15 cellular contexts compared by ENCODE assay signal in the genomic region with DNA sequence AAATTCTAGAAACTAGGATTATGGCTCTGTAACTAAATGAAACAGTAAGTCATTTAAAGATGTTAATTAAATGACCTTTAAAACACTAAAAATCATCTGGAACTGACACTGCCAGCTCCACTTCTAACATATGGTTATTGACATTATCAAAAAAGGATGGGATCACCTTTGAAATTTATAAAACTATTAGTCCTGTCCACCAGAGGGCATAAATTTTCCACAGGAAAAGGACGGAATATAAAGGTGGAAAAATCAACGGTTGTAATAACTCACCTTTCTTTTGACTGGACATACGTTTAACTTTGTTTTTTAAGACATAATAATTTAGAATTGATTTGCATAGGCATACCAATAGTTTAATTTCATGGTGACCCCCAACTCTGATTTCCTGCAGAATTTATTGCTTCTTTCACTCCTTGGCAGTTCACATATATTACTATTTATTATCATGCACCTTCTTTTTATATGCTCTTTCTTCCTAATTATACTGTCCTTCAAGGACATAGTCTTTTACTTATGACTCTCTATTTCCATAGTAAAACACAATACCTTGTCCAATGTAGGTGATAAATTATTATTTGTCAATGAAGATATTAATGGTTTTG.
A peak's percentile ranks its signal among the peaks of the same experiment; 100 is the strongest.
DNase-seq lines count a peak whose midpoint lies in the region; ATAC-seq and TF ChIP-seq lines count a peak whose summit lies in the region.
"Had no signal": no experiment of that assay in that cellular context is flagged by ENCODE, and none has a peak within 500 bp of the region (broad histone marks: within the 10 kb centered on the region; RNA-seq: fewer than 3 reads in every experiment).

No MANE protein-coding gene starts in this region.

- no peaks in the 10 kb centered on the region for H3K27me3 Mint-ChIP-seq in endodermal cell (ENCODE audit: insufficient read depth)
- H3K27me3 Mint-ChIP-seq in progenitor cell of endocrine pancreas: no peaks in the 10 kb centered on the region
- H3K27me3 Mint-ChIP-seq: activated CD4-positive, alpha-beta memory T cell treated with anti-CD3 and anti-CD28 coated beads for 36 hours; natural killer cell treated with Interleukin-12 subunit alpha and Interleukin-12 subunit beta and Interleukin-15 and Interleukin-18, amount 100 ng/mL, for 72 hours had no signal

- no peaks in the 10 kb centered on the region for H3F3A ChIP-seq in PC-3 (ENCODE audit: low read length, unreplicated experiment)

- intact Hi-C loops in PC-3 (cut with micrococcal nuclease): loop anchor here (1.0 to 2.0 kb wide), 6 partner anchors 39 to 498 kb away; no protein-coding TSS in a partner anchor

- H3K9me3 ChIP-seq in PC-3 (ENCODE audit: low read length): no peaks in the 10 kb centered on the region
- H3K9me3 ChIP-seq in endodermal cell (ENCODE audit: control insufficient read depth, low read length): no peaks in the 10 kb centered on the region
- H3K9me3 ChIP-seq: spleen had no signal

- CTCF ChIA-PET in PC-3 (lab: Charles Lee): interaction anchor here (0.6 to 0.8 kb wide), 2 partner anchors 57 to 268 kb away, joined by 3 read pairs; no protein-coding TSS in a partner anchor

- no TSS peak for BruUV-seq in PC-3 (replicated peaks; lab: Mats Ljungman, UMichigan)

- H3K4me1 ChIP-seq in PC-3 (ENCODE audit: insufficient read depth, low read length) (no peaks in the 10 kb centered on the region), endodermal cell (ENCODE audit: control insufficient read depth, insufficient read depth, low read length) (no peaks in the 10 kb centered on the region)
- H3K4me1 ChIP-seq: spleen had no signal

- H2AFZ ChIP-seq in PC-3 (ENCODE audit: low read length): no peak overlapping the region

- POLR2A ChIA-PET in PC-3 (lab: Charles Lee; ENCODE audit: unreplicated experiment): no interaction called here

- H3K27ac ChIP-seq in PC-3 (ENCODE audit: low read length) (no peak overlapping the region), endodermal cell (ENCODE audit: low read depth, low read length) (no peak overlapping the region)
- H3K27ac ChIP-seq: spleen had no signal

- no peak overlapping the region for H3K27ac Mint-ChIP-seq in endodermal cell
- H3K27ac Mint-ChIP-seq in progenitor cell of endocrine pancreas: no peak overlapping the region
- H3K27ac Mint-ChIP-seq: activated CD4-positive, alpha-beta memory T cell treated with anti-CD3 and anti-CD28 coated beads for 36 hours; natural killer cell treated with Interleukin-12 subunit alpha and Interleukin-12 subunit beta and Interleukin-15 and Interleukin-18, amount 100 ng/mL, for 72 hours had no signal

- H3K36me3 ChIP-seq in PC-3 (ENCODE audit: low read depth, low read length): no peaks in the 10 kb centered on the region
- no peaks in the 10 kb centered on the region for H3K36me3 ChIP-seq in endodermal cell (ENCODE audit: control insufficient read depth, insufficient read depth, low read length)
- H3K36me3 ChIP-seq: spleen had no signal

- no peaks in the 10 kb centered on the region for H3K36me3 Mint-ChIP-seq in endodermal cell (ENCODE audit: low read depth)
- no peaks in the 10 kb centered on the region for H3K36me3 Mint-ChIP-seq in progenitor cell of endocrine pancreas (ENCODE audit: insufficient read depth)
- H3K36me3 Mint-ChIP-seq: activated CD4-positive, alpha-beta memory T cell treated with anti-CD3 and anti-CD28 coated beads for 36 hours; natural killer cell treated with Interleukin-12 subunit alpha and Interleukin-12 subunit beta and Interleukin-15 and Interleukin-18, amount 100 ng/mL, for 72 hours had no signal

- H3K27me3 ChIP-seq in PC-3 (ENCODE audit: low read length) (no peaks in the 10 kb centered on the region), endodermal cell (ENCODE audit: control insufficient read depth, insufficient read depth, low read length, poor library complexity, severe bottlenecking) (no peaks in the 10 kb centered on the region)
- H3K27me3 ChIP-seq: spleen had no signal

- 92% methylated on average over 3 of the region's 3 CpGs; no CpG with 5 or more reads in 1 of the 2 experiments for WGBS in endodermal cell (ENCODE audit: insufficient coverage in 1 of 2, insufficient read length in 1 of 2), 2 experiments

- H3K9me2 ChIP-seq in PC-3 (replicated peaks; ENCODE audit: low read length): no peaks in the 10 kb centered on the region

- H3K4me3 Mint-ChIP-seq in endodermal cell: no peak overlapping the region
- no peak overlapping the region for H3K4me3 Mint-ChIP-seq in progenitor cell of endocrine pancreas (ENCODE audit: low read depth)
- H3K4me3 Mint-ChIP-seq: activated CD4-positive, alpha-beta memory T cell treated with anti-CD3 and anti-CD28 coated beads for 36 hours; natural killer cell treated with Interleukin-12 subunit alpha and Interleukin-12 subunit beta and Interleukin-15 and Interleukin-18, amount 100 ng/mL, for 72 hours had no signal

- H3K4me1 Mint-ChIP-seq in endodermal cell: no peaks in the 10 kb centered on the region
- H3K4me1 Mint-ChIP-seq in progenitor cell of endocrine pancreas (ENCODE audit: low read depth): no peaks in the 10 kb centered on the region

- TF ChIP-seq CTCF in PC-3 (conservative IDR thresholded peaks at IDR 0.05; ENCODE audit: low read depth, low read length) (peak; percentile 77), endodermal cell (conservative IDR thresholded peaks at IDR 0.05) (peak; percentile 72), progenitor cell of endocrine pancreas (IDR thresholded peaks at IDR 0.05; ENCODE audit: unreplicated experiment) (peak; percentile 55)

- H3K9me3 Mint-ChIP-seq in endodermal cell (no peaks in the 10 kb centered on the region), progenitor cell of endocrine pancreas (ENCODE audit: low read depth) (no peaks in the 10 kb centered on the region)

- no peaks in the 10 kb centered on the region for H3K79me2 ChIP-seq in PC-3 (ENCODE audit: low read length)

- ATAC-seq in PC-3 (peak; percentile 62), GM21825 (IDR thresholded peaks at IDR 0.05; ENCODE audit: unreplicated experiment) (no peak), HG03159 (IDR thresholded peaks at IDR 0.05; ENCODE audit: unreplicated experiment) (no peak), GM18873 (IDR thresholded peaks at IDR 0.05; ENCODE audit: low FRiP score, unreplicated experiment) (no peak)
- ATAC-seq: natural killer cell treated with Interleukin-12 subunit alpha and Interleukin-12 subunit beta and Interleukin-15 and Interleukin-18, amount 100 ng/mL, for 72 hours had no signal

- H3K4me3 ChIP-seq in PC-3 (ENCODE audit: low read length) (no peak overlapping the region), endodermal cell (ENCODE audit: low read length) (no peak overlapping the region)
- H3K4me3 ChIP-seq: spleen had no signal

- H3K9ac ChIP-seq in PC-3 (ENCODE audit: low read length) (no peak overlapping the region), endodermal cell (ENCODE audit: extremely low read depth, low read length, poor library complexity, severe bottlenecking) (no peak overlapping the region)

- DNase-seq in NCI-H1105 treated with DMSO at 0.1 percent for 48 hours (lab: John Stamatoyannopoulos, UW) (peak; percentile 2), NCI-H1105 (lab: John Stamatoyannopoulos, UW) (no peak), PC-3 (peak; percentile 70), endodermal cell (no peak), progenitor cell of endocrine pancreas (ENCODE audit: low spot score, unreplicated experiment) (no peak)
- DNase-seq: activated CD4-positive, alpha-beta memory T cell treated with anti-CD3 and anti-CD28 coated beads for 36 hours; activated effector memory CD4-positive, alpha-beta T cell treated with anti-CD3 and anti-CD28 coated beads, Interleukin-2, amount 50 U/mL, for 16 hours; DMS79; MV-4-11; spleen; T-helper 1 cell had no signal

- no peak overlapping the region for H3K4me2 ChIP-seq in PC-3 (ENCODE audit: low read length)

- H4K20me1 ChIP-seq in PC-3 (ENCODE audit: low read length): no peaks in the 10 kb centered on the region

Comparison
In these comparisons a context has a peak if more than half of its experiments do, and no peak if none do; other contexts are left out.
1. DNase-seq: peak in NCI-H1105 treated with DMSO at 0.1 percent for 48 hours (single experiment) and PC-3 (single experiment); none in NCI-H1105 (single experiment), endodermal cell (single experiment) and progenitor cell of endocrine pancreas (single experiment).
2. Peak in every context shown above with its lines, with median percentiles within 50 percentile points of each other: CTCF ChIP-seq.